Comparison of ENCODE assay signal across 1 cellular context in genomic region chr11:70742553-70743291, GRCh38.
TF ChIP-seq lines count a peak whose summit lies in the region.

No MANE protein-coding gene starts in this region.

TF ChIP-seq in K562, 482 proteins besides CTCF, POLR2A, EP300 and RAD21 (continued from another document):
- TF ChIP-seq HDAC2 (IDR thresholded peaks at IDR 0.05) = no peak
- TF ChIP-seq ZMIZ1 (IDR thresholded peaks at IDR 0.05; ENCODE audit: low read depth in 2 of 2, low read length in 2 of 2) = 0 out of 4 replicates have a peak, but pooled peaks of 1 of the 2 experiments have one; percentile 71
- peak; percentile 92 for TF ChIP-seq CCNT2 (IDR thresholded peaks at IDR 0.05; ENCODE audit: borderline replicate concordance, extremely low read depth, insufficient read length, low read depth, low read length)
- no peak for TF ChIP-seq ZC3H8 (IDR thresholded peaks at IDR 0.05)
- TF ChIP-seq SIN3A (IDR thresholded peaks at IDR 0.05; ENCODE audit: borderline replicate concordance in 2 of 2, control insufficient read depth in 1 of 2, low read depth in 2 of 2, low read length in 2 of 2) = no peak
- TF ChIP-seq ATF1 (CRISPR knock-in tag; IDR thresholded peaks at IDR 0.05) = no peak
- peak; percentile 53 for TF ChIP-seq ATF1 (tag; IDR thresholded peaks at IDR 0.05)
- peak; percentile 68 for TF ChIP-seq MTA2 (IDR thresholded peaks at IDR 0.05; ENCODE audit: low read depth)
- TF ChIP-seq HMBOX1 (IDR thresholded peaks at IDR 0.05) = peak; percentile 33; the same call in 1 of the 2 replicates
- TF ChIP-seq PKNOX1 (IDR thresholded peaks at IDR 0.05) = peak; percentile 84
- TF ChIP-seq ZBTB34 (CRISPR knock-in tag; IDR thresholded peaks at IDR 0.05) = no peak
- TF ChIP-seq FOXP1 (CRISPR knock-in tag; IDR thresholded peaks at IDR 0.05) = no peak
- TF ChIP-seq ZNF668 (CRISPR knock-in tag; IDR thresholded peaks at IDR 0.05) = no peak
- TF ChIP-seq C11orf30 (IDR thresholded peaks at IDR 0.05; ENCODE audit: low read depth) = no peak
- TF ChIP-seq ZNF695 (CRISPR knock-in tag; IDR thresholded peaks at IDR 0.05) = no peak
- peak; percentile 91 for TF ChIP-seq CBFA2T2 (conservative IDR thresholded peaks at IDR 0.05)
- TF ChIP-seq ZC3H11A (IDR thresholded peaks at IDR 0.05; ENCODE audit: low read depth, low read length) = no peak
- TF ChIP-seq HMGXB4 (CRISPR knock-in tag; IDR thresholded peaks at IDR 0.05) = no peak
- no peak for TF ChIP-seq HNRNPUL1 (IDR thresholded peaks at IDR 0.05; ENCODE audit: low read length)
- TF ChIP-seq ZNF408 (CRISPR knock-in tag; IDR thresholded peaks at IDR 0.05; ENCODE audit: low read depth) = no peak
- TF ChIP-seq TAL1 (IDR thresholded peaks at IDR 0.05) = peak; percentile 91
- no peak for TF ChIP-seq NR2C2 (CRISPR knock-in tag; IDR thresholded peaks at IDR 0.05)
- no peak for TF ChIP-seq NR2C2 (tag; IDR thresholded peaks at IDR 0.05)
- TF ChIP-seq FOXK2 (conservative IDR thresholded peaks at IDR 0.05 in 1 of 2, IDR thresholded peaks at IDR 0.05 in 1 of 2; ENCODE audit: low read depth in 2 of 2) = no peak
- no peak for TF ChIP-seq LEF1 (IDR thresholded peaks at IDR 0.05)
- TF ChIP-seq CBX5 (IDR thresholded peaks at IDR 0.05; ENCODE audit: borderline replicate concordance, low read depth) = no peak
- peak; percentile 43 to 77; a peak in 2 of 4 replicates for TF ChIP-seq MAZ (CRISPR knock-in tag; conservative IDR thresholded peaks at IDR 0.05 in 1 of 2, IDR thresholded peaks at IDR 0.05 in 1 of 2)
- no peak for TF ChIP-seq ZNF121 (CRISPR knock-in tag; conservative IDR thresholded peaks at IDR 0.05)
- TF ChIP-seq JUND (IDR thresholded peaks at IDR 0.05; ENCODE audit: borderline replicate concordance, low read depth, low read length) = peak; percentile 51; the same call in 1 of the 2 replicates
- no peak; the same call in 2 of the 3 replicates for TF ChIP-seq JUND (tag; IDR thresholded peaks at IDR 0.05; ENCODE audit: borderline replicate concordance, low read depth, low read length)
- TF ChIP-seq ETV1 (tag; conservative IDR thresholded peaks at IDR 0.05; ENCODE audit: low read depth) = no peak
- peak; percentile 51; the same call in 1 of the 2 replicates for TF ChIP-seq VEZF1 (CRISPR knock-in tag; IDR thresholded peaks at IDR 0.05)
- TF ChIP-seq CREB1 (IDR thresholded peaks at IDR 0.05) = 0 out of 2 replicates have a peak, but pooled peaks have one; percentile 14
- TF ChIP-seq CREB1 (CRISPR knock-in tag; IDR thresholded peaks at IDR 0.05) = no peak
- no peak for TF ChIP-seq PTRF (tag; IDR thresholded peaks at IDR 0.05)
- no peak for TF ChIP-seq BHLHE40 (IDR thresholded peaks at IDR 0.05; ENCODE audit: low read length)
- no peak for TF ChIP-seq MTA3 (IDR thresholded peaks at IDR 0.05; ENCODE audit: borderline replicate concordance)
- peak; percentile 73; the same call in 1 of the 2 replicates for TF ChIP-seq CTBP1 (IDR thresholded peaks at IDR 0.05; ENCODE audit: borderline replicate concordance)
- peak; percentile 66; the same call in 1 of the 2 replicates for TF ChIP-seq SMARCE1 (IDR thresholded peaks at IDR 0.05)
- TF ChIP-seq TBP (optimal IDR thresholded peaks at IDR 0.05; ENCODE audit: low read depth, low read length) = no peak
- TF ChIP-seq YY1 (IDR thresholded peaks at IDR 0.05; ENCODE audit: borderline replicate concordance in 1 of 3, control insufficient read depth in 1 of 3, extremely low read depth in 1 of 3, insufficient read depth in 3 of 3, insufficient read length in 1 of 3, insufficient replicate concordance in 2 of 3, low read depth in 1 of 3, low read length in 2 of 3) = peak in 1 of 3 experiments; percentile 39
- TF ChIP-seq KLF13 (tag; IDR thresholded peaks at IDR 0.05; ENCODE audit: borderline replicate concordance, low read depth) = peak; percentile 62; the same call in 1 of the 2 replicates
- TF ChIP-seq POLR2AphosphoS5 (IDR thresholded peaks at IDR 0.05; ENCODE audit: control insufficient read depth, insufficient read depth, low read depth, low read length) = peak; percentile 80
- TF ChIP-seq ZNF354B (CRISPR knock-in tag; IDR thresholded peaks at IDR 0.05) = no peak
- no peak for TF ChIP-seq ZNF280B (CRISPR knock-in tag; IDR thresholded peaks at IDR 0.05)
- peak; percentile 68 for TF ChIP-seq SOX6 (IDR thresholded peaks at IDR 0.05)
